ENCODE assay signal across 8 cellular contexts in the genomic region with DNA sequence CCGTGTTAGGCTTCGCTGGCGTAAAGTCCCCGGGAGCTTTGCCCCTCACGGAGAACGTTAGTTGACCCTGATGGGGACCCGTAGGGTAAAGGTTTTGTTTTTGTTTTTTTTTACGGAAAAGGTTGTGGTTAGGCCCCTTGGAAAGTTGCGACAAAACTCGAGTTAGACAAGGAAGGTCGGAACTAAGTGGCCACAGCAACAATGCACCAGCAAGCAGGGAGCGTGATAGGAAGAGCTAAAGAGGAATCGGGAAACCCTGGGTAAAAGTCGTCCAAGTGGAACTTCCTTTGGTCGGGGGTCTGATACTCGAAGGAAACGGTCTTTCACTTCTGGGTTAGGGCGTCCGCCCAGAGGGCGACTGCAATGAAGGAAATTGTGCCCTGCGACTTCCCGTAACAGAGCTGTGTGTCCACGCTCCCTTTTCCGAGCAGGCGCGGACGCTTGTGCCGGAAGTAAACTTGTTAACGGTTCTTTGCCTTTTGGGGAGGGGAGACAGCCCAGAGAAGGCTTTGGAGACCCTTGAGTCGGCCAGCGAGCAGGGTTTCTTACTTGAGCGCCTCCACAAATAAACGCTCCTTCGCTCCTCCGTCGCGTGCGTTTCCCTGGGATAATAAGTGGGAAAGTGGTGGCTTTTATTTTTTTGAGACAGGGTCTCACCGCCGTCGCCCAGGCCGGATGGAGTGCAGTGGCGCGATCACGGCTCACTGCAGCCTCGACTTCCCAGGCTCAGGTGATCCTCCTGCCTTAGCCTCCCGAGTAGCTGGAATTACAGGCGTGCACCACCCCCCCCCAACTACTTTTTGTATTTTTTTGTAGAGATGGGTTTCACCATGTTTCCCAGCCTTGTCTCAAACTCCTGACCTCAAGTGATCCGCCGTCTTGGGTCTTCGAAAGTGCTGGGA. TPM values are rescaled to one million over a fixed set of nuclear protein-coding genes. Genes with fewer than 3 reads are reported as not detected.
A peak's percentile ranks its signal among the peaks of the same experiment; 100 is the strongest.
DNase-seq lines count a peak whose midpoint lies in the region; ATAC-seq and TF ChIP-seq lines count a peak whose summit lies in the region.

No MANE protein-coding gene starts in this region.

- under 1% methylated on average over 44 of the region's 51 CpGs for WGBS in mesenchymal stem cell

- no peak overlapping the region for H3K23ac ChIP-seq in mesenchymal stem cell (ENCODE audit: low read length in 2 of 2)

- TF ChIP-seq CTCF in CD8-positive, alpha-beta T cell (IDR thresholded peaks at IDR 0.05), result no peak

- H2BK12ac ChIP-seq in mesenchymal stem cell (ENCODE audit: low read length in 2 of 2), result no peak overlapping the region

- H3K4me1 ChIP-seq in CD8-positive, alpha-beta T cell (ENCODE audit: insufficient read depth, low read length), result peaks cover 28% of the 10 kb centered on the region
- no peaks in the 10 kb centered on the region for H3K4me1 ChIP-seq in mesenchymal stem cell (ENCODE audit: control insufficient read depth, insufficient read depth, low read depth, low read length)

- H2AFZ ChIP-seq in mesenchymal stem cell (ENCODE audit: low read depth, low read length), result peak overlapping the region; percentile 46

- peak overlapping the region; percentile 87 for H3K27ac ChIP-seq in CD8-positive, alpha-beta T cell (ENCODE audit: low read depth, low read length)
- peak overlapping the region; percentile 97 for H3K27ac ChIP-seq in mesenchymal stem cell (ENCODE audit: low read length, poor library complexity, severe bottlenecking)

- H3K36me3 Mint-ChIP-seq in CD8-positive, alpha-beta T cell, result peaks cover 14% of the 10 kb centered on the region
- H3K36me3 Mint-ChIP-seq in effector memory CD8-positive, alpha-beta T cell (ENCODE audit: insufficient read depth), result peaks cover 32% of the 10 kb centered on the region

- no peak overlapping the region for H3K14ac ChIP-seq in mesenchymal stem cell (ENCODE audit: low read length in 2 of 2)

- H3K36me3 ChIP-seq in CD8-positive, alpha-beta T cell (ENCODE audit: insufficient read depth, low read length), result no peaks in the 10 kb centered on the region
- peaks cover 0 to 3% of the 10 kb centered on the region in 2 experiments for H3K36me3 ChIP-seq in mesenchymal stem cell (ENCODE audit: control insufficient read depth in 1 of 2, insufficient read depth in 2 of 2, low read depth in 1 of 2, low read length in 2 of 2)

- no peak overlapping the region for H2BK120ac ChIP-seq in mesenchymal stem cell (ENCODE audit: low read depth, low read length)

- peak overlapping the region; percentile 44 to 92 for H3K18ac ChIP-seq in mesenchymal stem cell (ENCODE audit: low read depth in 1 of 2, low read length in 2 of 2)

- peak overlapping the region; percentile 85 for H2BK15ac ChIP-seq in mesenchymal stem cell (ENCODE audit: low read depth, poor library complexity, severe bottlenecking)

- peak overlapping the region; percentile 88 for H3K4me2 ChIP-seq in mesenchymal stem cell (ENCODE audit: low read length, poor library complexity, severe bottlenecking)

- intact Hi-C loops in CD8-positive, alpha-beta T cell (cut with DNase I, micrococcal nuclease), result loop anchor here (1.0 to 10.0 kb wide), 8 partner anchors 49 to 1635 kb away; partner anchors contain the start of genes NIFK (in 2 of the 2), RNU4ATAC (in 2 of the 2), TSN (in 2 of the 2) and EPB41L5 (in 1 of the 2)

- no peaks in the 10 kb centered on the region for H3K9me3 ChIP-seq in CD8-positive, alpha-beta T cell (ENCODE audit: low read length)
- no peaks in the 10 kb centered on the region for H3K9me3 ChIP-seq in mesenchymal stem cell (ENCODE audit: control insufficient read depth, low read length)

- peaks cover 68% of the 10 kb centered on the region for H3K4me1 Mint-ChIP-seq in CD8-positive, alpha-beta T cell (ENCODE audit: low read depth)
- H3K4me1 Mint-ChIP-seq in effector memory CD8-positive, alpha-beta T cell (ENCODE audit: low read depth in 2 of 2), result peaks cover 29 to 61% of the 10 kb centered on the region in 2 donors

- peak; percentile 59 to 90 (median 83) for DNase-seq in CD8-positive, alpha-beta T cell
- DNase-seq in HS-5 (ENCODE audit: low read depth) (peak; percentile 93), NK-92 (lab: John Stamatoyannopoulos, UW; ENCODE audit: unreplicated experiment) (peak; percentile 3), mesenchymal stem cell (peak; percentile 94)
- DNase-seq in activated CD8-positive, alpha-beta memory T cell treated with anti-CD3 and anti-CD28 coated beads for 24 hours, result peak; percentile 93
- DNase-seq in effector memory CD8-positive, alpha-beta T cell, result peak; percentile 73 to 77 (median 75)
- peak; percentile 50 for DNase-seq in stimulated activated CD8-positive, alpha-beta memory T cell treated with anti-CD3 and anti-CD28 coated beads, Interleukin-12 subunit alpha, Interleukin-12 subunit beta, amount 100 ng/mL, for 24 hours (ENCODE audit: extremely low read depth)

- peak overlapping the region; percentile 99 for H3K27ac Mint-ChIP-seq in CD8-positive, alpha-beta T cell
- peak overlapping the region; percentile 99 to 100 for H3K27ac Mint-ChIP-seq in effector memory CD8-positive, alpha-beta T cell

- H4K8ac ChIP-seq in mesenchymal stem cell (ENCODE audit: low read length), result peak overlapping the region; percentile 95

- peak overlapping the region; percentile 12 to 74 for H3K4ac ChIP-seq in mesenchymal stem cell (ENCODE audit: low read depth in 1 of 2, low read length in 2 of 2)

- H3K79me1 ChIP-seq in mesenchymal stem cell (replicated peaks; ENCODE audit: low read length, poor library complexity, severe bottlenecking), result peaks cover 11% of the 10 kb centered on the region

- H4K91ac ChIP-seq in mesenchymal stem cell (ENCODE audit: low read length), result peak overlapping the region; percentile 78

- peak; percentile 47 for ATAC-seq in CD8-positive, alpha-beta T cell
- peak; percentile 22 for ATAC-seq in GM19468 (IDR thresholded peaks at IDR 0.05; ENCODE audit: extremely low read depth, unreplicated experiment)
- ATAC-seq in effector memory CD8-positive, alpha-beta T cell (replicated peaks), result peak; percentile 51

- H3K27me3 Mint-ChIP-seq in CD8-positive, alpha-beta T cell (ENCODE audit: low read depth), result no peaks in the 10 kb centered on the region
- no peaks in the 10 kb centered on the region for H3K27me3 Mint-ChIP-seq in effector memory CD8-positive, alpha-beta T cell

- H3K4me3 ChIP-seq in CD8-positive, alpha-beta T cell (ENCODE audit: low read depth, low read length), result peak overlapping the region; percentile 95
- H3K4me3 ChIP-seq in mesenchymal stem cell (ENCODE audit: insufficient read depth in 1 of 2, low read depth in 1 of 2, low read length in 2 of 2), result peak overlapping the region; percentile 89 to 98

- CTCF ChIA-PET in CD8-positive, alpha-beta T cell (lab: Charles Lee), result interaction anchor here (1.2 to 2.5 kb wide), 4 partner anchors 50 to 119 kb away, joined by 3 to 11 read pairs (median 4); partner anchors contain the start of genes NIFK and RNU4ATAC

- H3K4me3 Mint-ChIP-seq in CD8-positive, alpha-beta T cell, result peak overlapping the region; percentile 97
- peak overlapping the region; percentile 98 to 100 for H3K4me3 Mint-ChIP-seq in effector memory CD8-positive, alpha-beta T cell

- H2BK5ac ChIP-seq in mesenchymal stem cell (ENCODE audit: low read depth, low read length, poor library complexity, severe bottlenecking), result peak overlapping the region; percentile 84

- H3K27me3 ChIP-seq in CD8-positive, alpha-beta T cell (ENCODE audit: insufficient read depth, low read length), result no peaks in the 10 kb centered on the region
- H3K27me3 ChIP-seq in mesenchymal stem cell (ENCODE audit: control insufficient read depth in 1 of 2, insufficient read depth in 1 of 2, low read length in 2 of 2), result no peaks in the 10 kb centered on the region

- H3K9ac ChIP-seq in mesenchymal stem cell (ENCODE audit: low read length), result peak overlapping the region; percentile 100

- no peaks in the 10 kb centered on the region for H3K9me3 Mint-ChIP-seq in CD8-positive, alpha-beta T cell
- no peaks in the 10 kb centered on the region for H3K9me3 Mint-ChIP-seq in effector memory CD8-positive, alpha-beta T cell

- no peak overlapping the region for H2AK5ac ChIP-seq in mesenchymal stem cell (ENCODE audit: low read length, severe bottlenecking)

- POLR2A ChIA-PET in CD8-positive, alpha-beta T cell (lab: Charles Lee), result interaction anchor here (0.7 to 3.2 kb wide), 15 partner anchors 9 to 143 kb away, joined by 3 to 77 read pairs (median 4); partner anchors contain the start of genes NIFK, RNU4ATAC and TSN

RNA-seq across cellular contexts. Expression of gene CLASP1, which starts 0.6 kb away (rescaled TPM):
- total RNA-seq in CD8-positive, alpha-beta T cell, result 10 to 100 TPM; 57.0 to 65.7 TPM
- polyA plus RNA-seq in mesenchymal stem cell (2013, experiment 1 of 2), result 15.0 TPM
- polyA plus RNA-seq in mesenchymal stem cell (2013, experiment 2 of 2), result 14.1 TPM

Comparison
In these comparisons a context has a peak if more than half of its experiments do, and no peak if none do; other contexts are left out.
1. Peak in every context shown above with its lines: DNase-seq, ATAC-seq, H3K4me3 ChIP-seq and H3K27ac ChIP-seq.
2. DNase-seq: peak in every context shown above with its lines; median percentile 94 in mesenchymal stem cell; 93 in HS-5; 93 in activated CD8-positive, alpha-beta memory T cell treated with anti-CD3 and anti-CD28 coated beads for 24 hours; 83 in CD8-positive, alpha-beta T cell; 75 in effector memory CD8-positive, alpha-beta T cell; 50 in stimulated activated CD8-positive, alpha-beta memory T cell treated with anti-CD3 and anti-CD28 coated beads, Interleukin-12 subunit alpha, Interleukin-12 subunit beta, amount 100 ng/mL, for 24 hours; 3 in NK-92.